In the genomic region with DNA sequence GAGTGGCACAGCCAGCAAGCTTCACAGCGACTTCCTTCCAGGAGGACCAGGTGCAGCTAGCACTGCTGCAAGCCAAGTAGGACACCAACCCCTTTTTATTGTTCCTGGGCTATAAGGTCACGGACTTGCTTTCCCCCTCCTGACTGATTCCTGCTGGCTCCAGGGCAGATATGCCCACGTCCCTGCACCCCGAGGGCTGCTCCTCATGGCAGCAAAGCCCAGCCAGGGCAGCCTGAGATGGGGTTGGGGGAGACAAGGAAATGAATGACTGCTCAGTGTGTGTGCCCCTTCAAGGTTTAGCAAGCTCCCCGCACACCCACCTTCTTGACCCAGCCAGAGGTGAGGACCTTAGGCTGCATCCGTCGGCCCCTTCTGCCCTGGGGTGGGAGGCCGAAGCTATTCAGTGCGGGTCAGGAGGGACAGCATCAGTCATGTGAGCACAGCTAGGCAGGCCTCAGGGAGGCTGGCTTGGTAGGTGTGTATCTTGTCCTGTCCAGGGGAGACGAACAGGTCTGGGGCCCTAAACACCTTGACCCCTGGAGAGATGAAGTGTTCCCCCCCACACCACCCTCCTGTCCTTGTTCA, we compare ENCODE assay signal across 28 cellular contexts.
"Had no signal": no experiment of that assay in that cellular context is flagged by ENCODE, and none has a peak within 500 bp of the region (broad histone marks: within the 10 kb centered on the region; RNA-seq: fewer than 3 reads in every experiment).

No MANE protein-coding gene starts in this region.

- H3K4me1 ChIP-seq: prostate gland, uterus had no signal

- H3K4me3 ChIP-seq: coronary artery, esophagus muscularis mucosa, heart right ventricle, left ventricle myocardium inferior, lung, prostate gland, right atrium auricular region, smooth muscle cell, stomach, thyroid gland, uterus had no signal

- H3K4me1 Mint-ChIP-seq: central memory CD8-positive, alpha-beta T cell had no signal

- H3K4me3 Mint-ChIP-seq: central memory CD8-positive, alpha-beta T cell; mesothelial cell of epicardium; naive thymus-derived CD8-positive, alpha-beta T cell; stimulated activated effector memory CD8-positive, alpha-beta T cell treated with anti-CD3 and anti-CD28 coated beads, Interleukin-12 subunit alpha, Interleukin-12 subunit beta, amount 100 ng/mL, for 72 hours had no signal

- H3K4me2 ChIP-seq: smooth muscle cell had no signal

- H3K27me3 ChIP-seq: esophagus muscularis mucosa, right atrium auricular region, thyroid gland, uterus had no signal

- H3K27ac Mint-ChIP-seq: mesothelial cell of epicardium; naive thymus-derived CD8-positive, alpha-beta T cell; stimulated activated effector memory CD8-positive, alpha-beta T cell treated with anti-CD3 and anti-CD28 coated beads, Interleukin-12 subunit alpha, Interleukin-12 subunit beta, amount 100 ng/mL, for 72 hours had no signal

- H3K36me3 ChIP-seq: esophagus muscularis mucosa, heart right ventricle, left ventricle myocardium inferior, prostate gland, right atrium auricular region, stomach, thyroid gland, uterus had no signal

- ATAC-seq: heart right ventricle; left colon; naive thymus-derived CD8-positive, alpha-beta T cell; sciatic nerve had no signal

- H3K36me3 Mint-ChIP-seq: mesothelial cell of epicardium; naive thymus-derived CD8-positive, alpha-beta T cell; stimulated activated effector memory CD8-positive, alpha-beta T cell treated with anti-CD3 and anti-CD28 coated beads, Interleukin-12 subunit alpha, Interleukin-12 subunit beta, amount 100 ng/mL, for 72 hours had no signal

- H3K9me3 Mint-ChIP-seq: central memory CD8-positive, alpha-beta T cell; stimulated activated effector memory CD8-positive, alpha-beta T cell treated with anti-CD3 and anti-CD28 coated beads, Interleukin-12 subunit alpha, Interleukin-12 subunit beta, amount 100 ng/mL, for 72 hours had no signal

- H3K27ac ChIP-seq: coronary artery, esophagus muscularis mucosa, heart right ventricle, left ventricle myocardium inferior, prostate gland, right atrium auricular region, stomach, thyroid gland, uterus had no signal

- DNase-seq: dermis blood vessel endothelial cell; effector memory CD4-positive, alpha-beta T cell; foreskin melanocyte; glutamatergic neuron; heart right ventricle; hippocampal formation; kidney glomerular epithelial cell; left colon; left ventricle myocardium inferior; mesenchymal stem cell; naive thymus-derived CD8-positive, alpha-beta T cell; stimulated activated CD4-positive, alpha-beta T cell treated with anti-CD3 and anti-CD28 coated beads, Interleukin-2, amount 100 ng/mL, for 24 hours; stimulated activated CD4-positive, alpha-beta T cell treated with anti-CD3 and anti-CD28 coated beads, Interleukin-4, amount 100 ng/mL, for 24 hours; stimulated activated naive CD4-positive, alpha-beta T cell treated with Interleukin-2 at 50 U/mL for 16 hours; stomach; thyroid gland; trophoblast cell; uterus had no signal

- H3K9me3 ChIP-seq: heart right ventricle, left ventricle myocardium inferior, prostate gland, right atrium auricular region, thyroid gland, uterus had no signal
